In the genomic region with DNA sequence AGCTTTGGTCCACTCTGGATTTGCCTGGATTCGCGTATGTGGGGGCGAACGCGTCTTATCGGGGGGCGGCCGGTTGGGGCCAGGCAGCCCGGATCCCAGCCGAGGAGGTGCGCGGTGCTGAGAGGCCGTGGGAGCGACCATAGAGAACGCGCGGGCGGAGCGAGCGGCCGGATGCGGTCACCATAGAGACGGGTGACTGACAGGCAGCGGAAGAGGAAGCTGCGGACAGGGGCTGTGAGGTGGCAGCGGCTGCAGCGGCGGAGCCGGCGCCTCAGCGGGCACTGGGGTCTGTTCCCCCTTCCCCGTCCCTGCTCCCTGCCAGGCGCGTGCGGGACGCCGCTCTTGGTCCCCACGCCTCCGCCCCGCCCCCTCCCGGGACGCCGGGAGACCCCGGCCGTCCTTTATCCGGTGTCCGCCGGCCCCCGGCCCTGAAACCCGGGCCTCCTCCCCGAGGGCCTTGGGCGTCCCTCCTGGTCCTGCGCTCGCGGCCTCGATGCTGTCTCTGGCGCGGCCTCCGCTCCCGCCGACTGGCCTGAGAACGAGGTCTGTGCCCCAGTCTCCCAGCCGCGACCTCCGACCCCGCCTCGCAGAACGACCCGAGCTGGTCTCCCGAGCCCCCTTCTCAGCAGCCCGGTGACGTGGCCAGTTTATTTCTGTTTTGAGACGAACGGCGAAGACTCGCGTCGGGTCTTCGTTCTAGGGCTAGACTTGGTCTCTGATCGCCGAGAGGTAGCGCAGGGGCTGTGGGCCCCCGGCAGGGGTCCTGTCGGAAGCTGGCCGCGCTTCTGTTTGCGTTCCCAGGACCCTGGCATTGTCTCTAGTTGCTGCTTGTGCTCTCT, we compare ENCODE assay signal across 1 cellular context.
TF ChIP-seq lines count a peak whose summit lies in the region.

A gene with protein sequence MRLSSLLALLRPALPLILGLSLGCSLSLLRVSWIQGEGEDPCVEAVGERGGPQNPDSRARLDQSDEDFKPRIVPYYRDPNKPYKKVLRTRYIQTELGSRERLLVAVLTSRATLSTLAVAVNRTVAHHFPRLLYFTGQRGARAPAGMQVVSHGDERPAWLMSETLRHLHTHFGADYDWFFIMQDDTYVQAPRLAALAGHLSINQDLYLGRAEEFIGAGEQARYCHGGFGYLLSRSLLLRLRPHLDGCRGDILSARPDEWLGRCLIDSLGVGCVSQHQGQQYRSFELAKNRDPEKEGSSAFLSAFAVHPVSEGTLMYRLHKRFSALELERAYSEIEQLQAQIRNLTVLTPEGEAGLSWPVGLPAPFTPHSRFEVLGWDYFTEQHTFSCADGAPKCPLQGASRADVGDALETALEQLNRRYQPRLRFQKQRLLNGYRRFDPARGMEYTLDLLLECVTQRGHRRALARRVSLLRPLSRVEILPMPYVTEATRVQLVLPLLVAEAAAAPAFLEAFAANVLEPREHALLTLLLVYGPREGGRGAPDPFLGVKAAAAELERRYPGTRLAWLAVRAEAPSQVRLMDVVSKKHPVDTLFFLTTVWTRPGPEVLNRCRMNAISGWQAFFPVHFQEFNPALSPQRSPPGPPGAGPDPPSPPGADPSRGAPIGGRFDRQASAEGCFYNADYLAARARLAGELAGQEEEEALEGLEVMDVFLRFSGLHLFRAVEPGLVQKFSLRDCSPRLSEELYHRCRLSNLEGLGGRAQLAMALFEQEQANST (plus strand): TSS at position 212 of the 839 bp plus-strand sequence. CDS start 1,529 bp downstream, outside the sequence.

TF ChIP-seq in K562, 482 proteins besides CTCF, POLR2A, EP300 and RAD21 (continued from another document and continues in another):
- peak; percentile 11 for TF ChIP-seq SMAD1 (IDR thresholded peaks at IDR 0.05; ENCODE audit: low read depth, low read length, partially characterized antibody)
- peak; percentile 78; the same call in 1 of the 2 replicates for TF ChIP-seq LCOR (CRISPR knock-in tag; IDR thresholded peaks at IDR 0.05)
- peak; percentile 86 for TF ChIP-seq SUPT5H (IDR thresholded peaks at IDR 0.05)
- TF ChIP-seq, protein P1, sequence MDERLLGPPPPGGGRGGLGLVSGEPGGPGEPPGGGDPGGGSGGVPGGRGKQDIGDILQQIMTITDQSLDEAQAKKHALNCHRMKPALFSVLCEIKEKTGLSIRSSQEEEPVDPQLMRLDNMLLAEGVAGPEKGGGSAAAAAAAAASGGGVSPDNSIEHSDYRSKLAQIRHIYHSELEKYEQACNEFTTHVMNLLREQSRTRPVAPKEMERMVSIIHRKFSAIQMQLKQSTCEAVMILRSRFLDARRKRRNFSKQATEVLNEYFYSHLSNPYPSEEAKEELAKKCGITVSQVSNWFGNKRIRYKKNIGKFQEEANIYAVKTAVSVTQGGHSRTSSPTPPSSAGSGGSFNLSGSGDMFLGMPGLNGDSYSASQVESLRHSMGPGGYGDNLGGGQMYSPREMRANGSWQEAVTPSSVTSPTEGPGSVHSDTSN (CRISPR knock-in tag; IDR thresholded peaks at IDR 0.05; ENCODE audit: low read depth) = peak; percentile 99
- TF ChIP-seq, protein P1 (tag; conservative IDR thresholded peaks at IDR 0.05; ENCODE audit: low read depth) = peak; percentile 96
- TF ChIP-seq, protein P2, sequence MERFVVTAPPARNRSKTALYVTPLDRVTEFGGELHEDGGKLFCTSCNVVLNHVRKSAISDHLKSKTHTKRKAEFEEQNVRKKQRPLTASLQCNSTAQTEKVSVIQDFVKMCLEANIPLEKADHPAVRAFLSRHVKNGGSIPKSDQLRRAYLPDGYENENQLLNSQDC (CRISPR knock-in tag; IDR thresholded peaks at IDR 0.05) = 0 out of 2 replicates have a peak, but pooled peaks have one; percentile 17
- TF ChIP-seq CTBP1 (IDR thresholded peaks at IDR 0.05; ENCODE audit: borderline replicate concordance) = peak; percentile 94
- TF ChIP-seq ZNF408 (CRISPR knock-in tag; IDR thresholded peaks at IDR 0.05; ENCODE audit: low read depth) = no peak
- TF ChIP-seq CREM (IDR thresholded peaks at IDR 0.05; ENCODE audit: low read depth) = peak; percentile 79
- TF ChIP-seq TAF1 (IDR thresholded peaks at IDR 0.05; ENCODE audit: control insufficient read depth, extremely low read depth, insufficient read depth, low read length, severe bottlenecking) = peak; percentile 75
- TF ChIP-seq HDAC2 (IDR thresholded peaks at IDR 0.05) = peak; percentile 81; the same call in 1 of the 2 replicates
- no peak for TF ChIP-seq ZNF174 (CRISPR knock-in tag; IDR thresholded peaks at IDR 0.05)
- TF ChIP-seq, protein P3, sequence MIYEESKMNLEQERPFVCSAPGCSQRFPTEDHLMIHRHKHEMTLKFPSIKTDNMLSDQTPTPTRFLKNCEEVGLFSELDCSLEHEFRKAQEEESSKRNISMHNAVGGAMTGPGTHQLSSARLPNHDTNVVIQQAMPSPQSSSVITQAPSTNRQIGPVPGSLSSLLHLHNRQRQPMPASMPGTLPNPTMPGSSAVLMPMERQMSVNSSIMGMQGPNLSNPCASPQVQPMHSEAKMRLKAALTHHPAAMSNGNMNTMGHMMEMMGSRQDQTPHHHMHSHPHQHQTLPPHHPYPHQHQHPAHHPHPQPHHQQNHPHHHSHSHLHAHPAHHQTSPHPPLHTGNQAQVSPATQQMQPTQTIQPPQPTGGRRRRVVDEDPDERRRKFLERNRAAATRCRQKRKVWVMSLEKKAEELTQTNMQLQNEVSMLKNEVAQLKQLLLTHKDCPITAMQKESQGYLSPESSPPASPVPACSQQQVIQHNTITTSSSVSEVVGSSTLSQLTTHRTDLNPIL (CRISPR knock-in tag; IDR thresholded peaks at IDR 0.05) = no peak
- TF ChIP-seq NR2C2 (CRISPR knock-in tag; IDR thresholded peaks at IDR 0.05) = no peak
- TF ChIP-seq NR2C2 (tag; IDR thresholded peaks at IDR 0.05) = peak; percentile 20; the same call in 1 of the 2 replicates
- peak; percentile 93 for TF ChIP-seq PCBP1 (IDR thresholded peaks at IDR 0.05; ENCODE audit: low read depth, low read length, poor library complexity, severe bottlenecking)
- TF ChIP-seq, protein P4, sequence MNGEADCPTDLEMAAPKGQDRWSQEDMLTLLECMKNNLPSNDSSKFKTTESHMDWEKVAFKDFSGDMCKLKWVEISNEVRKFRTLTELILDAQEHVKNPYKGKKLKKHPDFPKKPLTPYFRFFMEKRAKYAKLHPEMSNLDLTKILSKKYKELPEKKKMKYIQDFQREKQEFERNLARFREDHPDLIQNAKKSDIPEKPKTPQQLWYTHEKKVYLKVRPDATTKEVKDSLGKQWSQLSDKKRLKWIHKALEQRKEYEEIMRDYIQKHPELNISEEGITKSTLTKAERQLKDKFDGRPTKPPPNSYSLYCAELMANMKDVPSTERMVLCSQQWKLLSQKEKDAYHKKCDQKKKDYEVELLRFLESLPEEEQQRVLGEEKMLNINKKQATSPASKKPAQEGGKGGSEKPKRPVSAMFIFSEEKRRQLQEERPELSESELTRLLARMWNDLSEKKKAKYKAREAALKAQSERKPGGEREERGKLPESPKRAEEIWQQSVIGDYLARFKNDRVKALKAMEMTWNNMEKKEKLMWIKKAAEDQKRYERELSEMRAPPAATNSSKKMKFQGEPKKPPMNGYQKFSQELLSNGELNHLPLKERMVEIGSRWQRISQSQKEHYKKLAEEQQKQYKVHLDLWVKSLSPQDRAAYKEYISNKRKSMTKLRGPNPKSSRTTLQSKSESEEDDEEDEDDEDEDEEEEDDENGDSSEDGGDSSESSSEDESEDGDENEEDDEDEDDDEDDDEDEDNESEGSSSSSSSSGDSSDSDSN (IDR thresholded peaks at IDR 0.05; ENCODE audit: borderline replicate concordance in 1 of 2, low read depth in 2 of 2, low read length in 2 of 2) = peak in 1 of 2 experiments; percentile 54; a peak in 1 of 4 replicates
- TF ChIP-seq, protein P5, sequence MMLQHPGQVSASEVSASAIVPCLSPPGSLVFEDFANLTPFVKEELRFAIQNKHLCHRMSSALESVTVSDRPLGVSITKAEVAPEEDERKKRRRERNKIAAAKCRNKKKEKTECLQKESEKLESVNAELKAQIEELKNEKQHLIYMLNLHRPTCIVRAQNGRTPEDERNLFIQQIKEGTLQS (IDR thresholded peaks at IDR 0.05) = no peak
- TF ChIP-seq, protein P5 (CRISPR knock-in tag; conservative IDR thresholded peaks at IDR 0.05) = no peak; the same call in 1 of the 2 replicates
- TF ChIP-seq, protein P6, sequence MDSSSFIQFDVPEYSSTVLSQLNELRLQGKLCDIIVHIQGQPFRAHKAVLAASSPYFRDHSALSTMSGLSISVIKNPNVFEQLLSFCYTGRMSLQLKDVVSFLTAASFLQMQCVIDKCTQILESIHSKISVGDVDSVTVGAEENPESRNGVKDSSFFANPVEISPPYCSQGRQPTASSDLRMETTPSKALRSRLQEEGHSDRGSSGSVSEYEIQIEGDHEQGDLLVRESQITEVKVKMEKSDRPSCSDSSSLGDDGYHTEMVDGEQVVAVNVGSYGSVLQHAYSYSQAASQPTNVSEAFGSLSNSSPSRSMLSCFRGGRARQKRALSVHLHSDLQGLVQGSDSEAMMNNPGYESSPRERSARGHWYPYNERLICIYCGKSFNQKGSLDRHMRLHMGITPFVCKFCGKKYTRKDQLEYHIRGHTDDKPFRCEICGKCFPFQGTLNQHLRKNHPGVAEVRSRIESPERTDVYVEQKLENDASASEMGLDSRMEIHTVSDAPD (CRISPR knock-in tag; IDR thresholded peaks at IDR 0.05) = no peak
- TF ChIP-seq CSDE1 (IDR thresholded peaks at IDR 0.05) = peak in 1 of 2 experiments; percentile 62; a peak in 1 of 4 replicates
- TF ChIP-seq, protein P7, sequence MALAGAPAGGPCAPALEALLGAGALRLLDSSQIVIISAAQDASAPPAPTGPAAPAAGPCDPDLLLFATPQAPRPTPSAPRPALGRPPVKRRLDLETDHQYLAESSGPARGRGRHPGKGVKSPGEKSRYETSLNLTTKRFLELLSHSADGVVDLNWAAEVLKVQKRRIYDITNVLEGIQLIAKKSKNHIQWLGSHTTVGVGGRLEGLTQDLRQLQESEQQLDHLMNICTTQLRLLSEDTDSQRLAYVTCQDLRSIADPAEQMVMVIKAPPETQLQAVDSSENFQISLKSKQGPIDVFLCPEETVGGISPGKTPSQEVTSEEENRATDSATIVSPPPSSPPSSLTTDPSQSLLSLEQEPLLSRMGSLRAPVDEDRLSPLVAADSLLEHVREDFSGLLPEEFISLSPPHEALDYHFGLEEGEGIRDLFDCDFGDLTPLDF (CRISPR knock-in tag; IDR thresholded peaks at IDR 0.05) = peak; percentile 89
- TF ChIP-seq MYNN (IDR thresholded peaks at IDR 0.05) = 0 out of 2 replicates have a peak, but pooled peaks have one; percentile 2
- no peak for TF ChIP-seq MYNN (CRISPR knock-in tag; IDR thresholded peaks at IDR 0.05)
- TF ChIP-seq ZNF583 (CRISPR knock-in tag; IDR thresholded peaks at IDR 0.05) = no peak
- TF ChIP-seq HDGF (IDR thresholded peaks at IDR 0.05) = 0 out of 2 replicates have a peak, but pooled peaks have one; percentile 47
- TF ChIP-seq, protein P8, sequence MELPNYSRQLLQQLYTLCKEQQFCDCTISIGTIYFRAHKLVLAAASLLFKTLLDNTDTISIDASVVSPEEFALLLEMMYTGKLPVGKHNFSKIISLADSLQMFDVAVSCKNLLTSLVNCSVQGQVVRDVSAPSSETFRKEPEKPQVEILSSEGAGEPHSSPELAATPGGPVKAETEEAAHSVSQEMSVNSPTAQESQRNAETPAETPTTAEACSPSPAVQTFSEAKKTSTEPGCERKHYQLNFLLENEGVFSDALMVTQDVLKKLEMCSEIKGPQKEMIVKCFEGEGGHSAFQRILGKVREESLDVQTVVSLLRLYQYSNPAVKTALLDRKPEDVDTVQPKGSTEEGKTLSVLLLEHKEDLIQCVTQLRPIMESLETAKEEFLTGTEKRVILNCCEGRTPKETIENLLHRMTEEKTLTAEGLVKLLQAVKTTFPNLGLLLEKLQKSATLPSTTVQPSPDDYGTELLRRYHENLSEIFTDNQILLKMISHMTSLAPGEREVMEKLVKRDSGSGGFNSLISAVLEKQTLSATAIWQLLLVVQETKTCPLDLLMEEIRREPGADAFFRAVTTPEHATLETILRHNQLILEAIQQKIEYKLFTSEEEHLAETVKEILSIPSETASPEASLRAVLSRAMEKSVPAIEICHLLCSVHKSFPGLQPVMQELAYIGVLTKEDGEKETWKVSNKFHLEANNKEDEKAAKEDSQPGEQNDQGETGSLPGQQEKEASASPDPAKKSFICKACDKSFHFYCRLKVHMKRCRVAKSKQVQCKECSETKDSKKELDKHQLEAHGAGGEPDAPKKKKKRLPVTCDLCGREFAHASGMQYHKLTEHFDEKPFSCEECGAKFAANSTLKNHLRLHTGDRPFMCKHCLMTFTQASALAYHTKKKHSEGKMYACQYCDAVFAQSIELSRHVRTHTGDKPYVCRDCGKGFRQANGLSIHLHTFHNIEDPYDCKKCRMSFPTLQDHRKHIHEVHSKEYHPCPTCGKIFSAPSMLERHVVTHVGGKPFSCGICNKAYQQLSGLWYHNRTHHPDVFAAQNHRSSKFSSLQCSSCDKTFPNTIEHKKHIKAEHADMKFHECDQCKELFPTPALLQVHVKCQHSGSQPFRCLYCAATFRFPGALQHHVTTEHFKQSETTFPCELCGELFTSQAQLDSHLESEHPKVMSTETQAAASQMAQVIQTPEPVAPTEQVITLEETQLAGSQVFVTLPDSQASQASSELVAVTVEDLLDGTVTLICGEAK (IDR thresholded peaks at IDR 0.05) = peak; percentile 93
- TF ChIP-seq, protein P8 (CRISPR knock-in tag; IDR thresholded peaks at IDR 0.05) = no peak
